ENCODE assay signal across 1 cellular context in the genomic region with DNA sequence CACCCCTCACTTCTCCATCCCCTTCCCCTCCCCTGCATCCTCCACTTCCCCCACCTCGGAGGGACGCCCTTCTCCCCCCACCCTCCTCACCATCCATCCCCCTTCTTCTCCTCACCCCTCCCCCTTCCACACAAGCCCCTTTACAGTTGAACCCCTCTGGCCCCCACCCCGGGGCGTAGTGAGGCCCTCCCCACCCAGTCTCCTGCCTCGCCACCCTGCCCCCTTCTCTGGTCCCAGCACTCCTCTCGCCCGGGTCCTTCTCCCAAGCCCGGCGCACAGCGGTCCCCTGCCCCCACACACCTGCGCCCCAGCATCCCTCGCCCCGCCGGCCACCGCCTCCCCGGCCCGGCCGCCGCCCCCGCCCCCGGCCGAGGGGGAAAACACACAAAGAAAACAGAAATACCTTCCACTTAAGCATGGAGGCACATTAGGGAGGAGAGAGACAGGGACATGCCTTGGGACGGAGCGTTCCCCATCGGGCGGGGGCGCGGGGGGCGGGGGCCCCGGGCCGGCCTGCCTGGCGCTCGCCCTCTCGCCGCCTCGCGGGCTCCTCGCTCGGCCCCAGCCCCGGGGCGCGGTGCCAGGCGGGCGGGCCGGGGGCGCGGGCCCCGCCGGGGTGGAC.
TF ChIP-seq lines count a peak whose summit lies in the region.

No MANE protein-coding gene starts in this region.

TF ChIP-seq in HepG2, 621 proteins besides CTCF, POLR2A, EP300 and RAD21 (continued from another document):
- TF ChIP-seq, protein P1, sequence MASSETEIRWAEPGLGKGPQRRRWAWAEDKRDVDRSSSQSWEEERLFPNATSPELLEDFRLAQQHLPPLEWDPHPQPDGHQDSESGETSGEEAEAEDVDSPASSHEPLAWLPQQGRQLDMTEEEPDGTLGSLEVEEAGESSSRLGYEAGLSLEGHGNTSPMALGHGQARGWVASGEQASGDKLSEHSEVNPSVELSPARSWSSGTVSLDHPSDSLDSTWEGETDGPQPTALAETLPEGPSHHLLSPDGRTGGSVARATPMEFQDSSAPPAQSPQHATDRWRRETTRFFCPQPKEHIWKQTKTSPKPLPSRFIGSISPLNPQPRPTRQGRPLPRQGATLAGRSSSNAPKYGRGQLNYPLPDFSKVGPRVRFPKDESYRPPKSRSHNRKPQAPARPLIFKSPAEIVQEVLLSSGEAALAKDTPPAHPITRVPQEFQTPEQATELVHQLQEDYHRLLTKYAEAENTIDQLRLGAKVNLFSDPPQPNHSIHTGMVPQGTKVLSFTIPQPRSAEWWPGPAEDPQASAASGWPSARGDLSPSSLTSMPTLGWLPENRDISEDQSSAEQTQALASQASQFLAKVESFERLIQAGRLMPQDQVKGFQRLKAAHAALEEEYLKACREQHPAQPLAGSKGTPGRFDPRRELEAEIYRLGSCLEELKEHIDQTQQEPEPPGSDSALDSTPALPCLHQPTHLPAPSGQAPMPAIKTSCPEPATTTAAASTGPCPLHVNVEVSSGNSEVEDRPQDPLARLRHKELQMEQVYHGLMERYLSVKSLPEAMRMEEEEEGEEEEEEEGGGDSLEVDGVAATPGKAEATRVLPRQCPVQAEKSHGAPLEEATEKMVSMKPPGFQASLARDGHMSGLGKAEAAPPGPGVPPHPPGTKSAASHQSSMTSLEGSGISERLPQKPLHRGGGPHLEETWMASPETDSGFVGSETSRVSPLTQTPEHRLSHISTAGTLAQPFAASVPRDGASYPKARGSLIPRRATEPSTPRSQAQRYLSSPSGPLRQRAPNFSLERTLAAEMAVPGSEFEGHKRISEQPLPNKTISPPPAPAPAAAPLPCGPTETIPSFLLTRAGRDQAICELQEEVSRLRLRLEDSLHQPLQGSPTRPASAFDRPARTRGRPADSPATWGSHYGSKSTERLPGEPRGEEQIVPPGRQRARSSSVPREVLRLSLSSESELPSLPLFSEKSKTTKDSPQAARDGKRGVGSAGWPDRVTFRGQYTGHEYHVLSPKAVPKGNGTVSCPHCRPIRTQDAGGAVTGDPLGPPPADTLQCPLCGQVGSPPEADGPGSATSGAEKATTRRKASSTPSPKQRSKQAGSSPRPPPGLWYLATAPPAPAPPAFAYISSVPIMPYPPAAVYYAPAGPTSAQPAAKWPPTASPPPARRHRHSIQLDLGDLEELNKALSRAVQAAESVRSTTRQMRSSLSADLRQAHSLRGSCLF (CRISPR knock-in tag; IDR thresholded peaks at IDR 0.05; ENCODE audit: borderline replicate concordance) = no peak
- TF ChIP-seq NFIB (CRISPR knock-in tag; IDR thresholded peaks at IDR 0.05; ENCODE audit: borderline replicate concordance) = no peak
- no peak for TF ChIP-seq TBP (CRISPR knock-in tag; IDR thresholded peaks at IDR 0.05)
- TF ChIP-seq ZNF24 (IDR thresholded peaks at IDR 0.05) = no peak
- no peak for TF ChIP-seq ZNF839 (CRISPR knock-in tag; IDR thresholded peaks at IDR 0.05; ENCODE audit: borderline replicate concordance)
- TF ChIP-seq, protein P2, sequence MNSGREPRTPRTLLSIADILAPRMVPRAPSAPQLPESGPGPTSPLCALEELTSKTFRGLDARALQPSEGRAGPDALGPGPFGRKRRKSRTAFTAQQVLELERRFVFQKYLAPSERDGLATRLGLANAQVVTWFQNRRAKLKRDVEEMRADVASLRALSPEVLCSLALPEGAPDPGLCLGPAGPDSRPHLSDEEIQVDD (CRISPR knock-in tag; IDR thresholded peaks at IDR 0.05; ENCODE audit: borderline replicate concordance) = no peak
- no peak for TF ChIP-seq RELA (CRISPR knock-in tag; IDR thresholded peaks at IDR 0.05)
- TF ChIP-seq, protein P3, sequence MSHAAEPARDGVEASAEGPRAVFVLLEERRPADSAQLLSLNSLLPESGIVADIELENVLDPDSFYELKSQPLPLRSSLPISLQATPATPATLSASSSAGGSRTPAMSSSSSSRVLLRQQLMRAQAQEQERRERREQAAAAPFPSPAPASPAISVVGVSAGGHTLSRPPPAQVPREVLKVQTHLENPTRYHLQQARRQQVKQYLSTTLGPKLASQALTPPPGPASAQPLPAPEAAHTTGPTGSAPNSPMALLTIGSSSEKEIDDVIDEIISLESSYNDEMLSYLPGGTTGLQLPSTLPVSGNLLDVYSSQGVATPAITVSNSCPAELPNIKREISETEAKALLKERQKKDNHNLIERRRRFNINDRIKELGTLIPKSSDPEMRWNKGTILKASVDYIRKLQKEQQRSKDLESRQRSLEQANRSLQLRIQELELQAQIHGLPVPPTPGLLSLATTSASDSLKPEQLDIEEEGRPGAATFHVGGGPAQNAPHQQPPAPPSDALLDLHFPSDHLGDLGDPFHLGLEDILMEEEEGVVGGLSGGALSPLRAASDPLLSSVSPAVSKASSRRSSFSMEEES (CRISPR knock-in tag; IDR thresholded peaks at IDR 0.05) = 0 out of 2 replicates have a peak, but pooled peaks have one; percentile 3
- no peak for TF ChIP-seq ZFP36L1 (CRISPR knock-in tag; IDR thresholded peaks at IDR 0.05)
TF ChIP-seq in HepG2: peak in this region for 8.
